In genomic region chr11:122646549-122647340, GRCh38 we compare ENCODE assay signal across 11 cellular contexts. TPM values are rescaled to one million over a fixed set of nuclear protein-coding genes. Genes with fewer than 3 reads are reported as not detected.
DNase-seq lines count a peak whose midpoint lies in the region; ATAC-seq, FAIRE-seq and TF ChIP-seq lines count a peak whose summit lies in the region.
"Had no signal": no experiment of that assay in that cellular context is flagged by ENCODE, and none has a peak within 500 bp of the region (broad histone marks: within the 10 kb centered on the region; RNA-seq: fewer than 3 reads in every experiment).

No MANE protein-coding gene starts in this region.

- no TSS peak for BruUV-seq in PC-3 (replicated peaks; lab: Mats Ljungman, UMichigan)

- H3K9me3 ChIP-seq in PC-3 (ENCODE audit: low read length) (no peaks in the 10 kb centered on the region), fibroblast of lung (ENCODE audit: control insufficient read depth, insufficient read depth, low read depth, low read length) (no peaks in the 10 kb centered on the region), skeletal muscle satellite cell (replicated peaks; ENCODE audit: low read length) (no peaks in the 10 kb centered on the region)

- peak overlapping the region; percentile 5 for H3K4me2 ChIP-seq in PC-3 (ENCODE audit: low read length)
- H3K4me2 ChIP-seq in fibroblast of lung (ENCODE audit: extremely low read depth, insufficient read depth, low read length), result peak overlapping the region; percentile 32
- H3K4me2 ChIP-seq in skeletal muscle satellite cell (ENCODE audit: low read length), result peak overlapping the region; percentile 38

- intact Hi-C loops in PC-3 (cut with micrococcal nuclease), result no loop called here

- H3K4me3 ChIP-seq in PC-3 (ENCODE audit: low read length) (no peak overlapping the region), fibroblast of lung (replicated peaks in 1 of 4; ENCODE audit: control extremely low read depth in 1 of 4, insufficient read depth in 1 of 4, low read depth in 3 of 4, low read length in 4 of 4) (no peak overlapping the region), skeletal muscle satellite cell (ENCODE audit: low read length) (peak overlapping the region; percentile 6)
- H3K4me3 ChIP-seq: GM12878 had no signal

- POLR2A ChIA-PET in PC-3 (lab: Charles Lee; ENCODE audit: unreplicated experiment), result interaction anchor here (1.2 kb wide), 1 partner anchor 9 kb away, joined by 3 read pairs; the partner anchor contains the start of gene UBASH3B

- H3K79me2 ChIP-seq in PC-3 (ENCODE audit: low read length), result no peaks in the 10 kb centered on the region
- no peaks in the 10 kb centered on the region for H3K79me2 ChIP-seq in fibroblast of lung (ENCODE audit: control insufficient read depth, insufficient read depth, low read length)

- peak; percentile 21; the same call in 1 of the 2 replicates for ATAC-seq in PC-3
- no peak for ATAC-seq in GM18907 (IDR thresholded peaks at IDR 0.05; ENCODE audit: unreplicated experiment)
- ATAC-seq in HG02763 (IDR thresholded peaks at IDR 0.05; ENCODE audit: unreplicated experiment), result no peak
- ATAC-seq: GM12878, T-helper 17 cell had no signal

- H4K20me1 ChIP-seq in PC-3 (ENCODE audit: low read length) (no peaks in the 10 kb centered on the region), fibroblast of lung (ENCODE audit: control insufficient read depth, extremely low read depth, insufficient read depth, low read length) (no peaks in the 10 kb centered on the region)

- H3K27me3 ChIP-seq in PC-3 (ENCODE audit: low read length), result no peaks in the 10 kb centered on the region
- H3K27me3 ChIP-seq in fibroblast of lung (ENCODE audit: control insufficient read depth, insufficient read depth, low read length), result no peaks in the 10 kb centered on the region
- H3K27me3 ChIP-seq in skeletal muscle satellite cell (ENCODE audit: control insufficient read depth, insufficient read depth, low read length), result no peaks in the 10 kb centered on the region

- H3K9ac ChIP-seq in PC-3 (ENCODE audit: low read length) (no peak overlapping the region), fibroblast of lung (ENCODE audit: insufficient read depth, low read length) (peak overlapping the region; percentile 8), skeletal muscle satellite cell (ENCODE audit: low read depth, low read length) (peak overlapping the region; percentile 3)

- no peak for FAIRE-seq in H54 (lab: Jason Lieb, UNC)
- FAIRE-seq: GM12878 had no signal

- CTCF ChIA-PET in PC-3 (lab: Charles Lee), result interaction anchor here (0.6 kb wide), 1 partner anchor 51 kb away, joined by 3 read pairs; no protein-coding TSS in a partner anchor

- H3K27ac ChIP-seq in PC-3 (ENCODE audit: low read length) (peak overlapping the region; percentile 35), fibroblast of lung (ENCODE audit: insufficient read depth, low read length) (peak overlapping the region; percentile 53)

- no peaks in the 10 kb centered on the region for H3K9me2 ChIP-seq in PC-3 (replicated peaks; ENCODE audit: low read length)

- TF ChIP-seq CTCF in PC-3 (conservative IDR thresholded peaks at IDR 0.05; ENCODE audit: low read depth, low read length) (no peak), fibroblast of lung (conservative IDR thresholded peaks at IDR 0.05 in 1 of 2, IDR thresholded peaks at IDR 0.05 in 1 of 2; ENCODE audit: low read depth in 1 of 2, low read length in 2 of 2) (no peak)

- DNase-seq in GM04504 (ENCODE audit: low read depth) (peak; percentile 55), PC-3 (peak; percentile 63), fibroblast of lung (ENCODE audit: low read depth in 2 of 2) (peak; percentile 63 to 91), H54 (ENCODE audit: insufficient read length, low spot score) (no peak)
- DNase-seq: activated CD4-positive, alpha-beta T cell treated with anti-CD3 and anti-CD28 coated beads, Interleukin-2, amount 10 ng/mL, durations not matched to agents 24 days and 14 days; NCI-H2171; T-helper 17 cell had no signal

- H3K36me3 ChIP-seq in PC-3 (ENCODE audit: low read depth, low read length), result no peaks in the 10 kb centered on the region
- H3K36me3 ChIP-seq in fibroblast of lung (ENCODE audit: control insufficient read depth, insufficient read depth, low read length), result no peaks in the 10 kb centered on the region
- no peaks in the 10 kb centered on the region for H3K36me3 ChIP-seq in skeletal muscle satellite cell (ENCODE audit: insufficient read depth, low read length)

- H2AFZ ChIP-seq in PC-3 (ENCODE audit: low read length) (peak overlapping the region; percentile 28), fibroblast of lung (ENCODE audit: low read length) (peak overlapping the region; percentile 65)

- peaks cover 31% of the 10 kb centered on the region for H3K4me1 ChIP-seq in PC-3 (ENCODE audit: insufficient read depth, low read length)
- peaks cover 18% of the 10 kb centered on the region for H3K4me1 ChIP-seq in fibroblast of lung (ENCODE audit: control insufficient read depth, extremely low read depth, insufficient read depth, low read length)
- H3K4me1 ChIP-seq in skeletal muscle satellite cell (ENCODE audit: control insufficient read depth, insufficient read depth, low read length), result peaks cover 33% of the 10 kb centered on the region

- peaks cover 12% of the 10 kb centered on the region for H3F3A ChIP-seq in PC-3 (ENCODE audit: low read length, unreplicated experiment)

- no peak for TF ChIP-seq POLR2A in H54 (IDR thresholded peaks at IDR 0.05; ENCODE audit: low read depth, low read length)

RNA-seq across cellular contexts. Expression of gene UBASH3B, which starts 8.8 kb away (rescaled TPM):
- 148 and 178 TPM in 2 replicates for total RNA-seq in PC-3 (2014; rRNA removed)
- 22.9 and 44.4 TPM in 2 replicates for total RNA-seq in fibroblast of lung
- polyA plus RNA-seq in fibroblast of lung, result 13.1 and 38.0 TPM in 2 replicates
- polyA plus RNA-seq in fibroblast of lung (2012), result 8.8 and 20.3 TPM in 2 replicates
- polyA minus RNA-seq in fibroblast of lung (ENCODE audit: low replicate concordance), result 38.6 and 128 TPM in 2 replicates
- total RNA-seq in skeletal muscle satellite cell (2012; rRNA removed), result 21.0 and 24.6 TPM in 2 replicates
